13 cellular contexts compared by ENCODE assay signal in genomic region chr15:22099289-22099891, GRCh38. TPM values are rescaled to one million over a fixed set of nuclear protein-coding genes. Genes with fewer than 3 reads are reported as not detected.
A peak's percentile ranks its signal among the peaks of the same experiment; 100 is the strongest.
DNase-seq lines count a peak whose midpoint lies in the region; ATAC-seq, FAIRE-seq and TF ChIP-seq lines count a peak whose summit lies in the region.
"Not testable (repeated sequence)": the region's sequence is repeated elsewhere in the genome, so short reads cannot be mapped to it uniquely, and the experiment has no call there.
"Had no signal": no experiment of that assay in that cellular context is flagged by ENCODE, and none has a peak within 500 bp of the region (broad histone marks: within the 10 kb centered on the region; RNA-seq: fewer than 3 reads in every experiment).

No MANE protein-coding gene starts in this region.

- not testable (repeated sequence) for TF ChIP-seq EP300 in K562 (IDR thresholded peaks at IDR 0.05; ENCODE audit: low read length)

- CTCF ChIA-PET in K562 (lab: Yijun Ruan, JAX; ENCODE audit: low intra/inter-chr PET ratio): not testable (repeated sequence)

- H3K4me1 ChIP-seq in K562 (replicated peaks in 1 of 2; ENCODE audit: control insufficient read depth in 2 of 2, insufficient read depth in 2 of 2, low read length in 2 of 2): not testable (repeated sequence)

- DNase-seq in K562 (ENCODE audit: extremely low read depth in 1 of 4, low spot score in 3 of 4): not testable (repeated sequence)

- in situ Hi-C loops in K562 (cut with MboI): not testable (repeated sequence)

- TF ChIP-seq POLR2A in K562 (conservative IDR thresholded peaks at IDR 0.05): not testable (repeated sequence)

- not testable (repeated sequence) for BruUV-seq in K562 (replicated peaks; lab: Mats Ljungman, UMichigan)

- TF ChIP-seq CTCF in K562 (IDR thresholded peaks at IDR 0.05 in 2 of 3, conservative IDR thresholded peaks at IDR 0.05 in 1 of 3; ENCODE audit: insufficient read depth in 2 of 3, low read depth in 1 of 3, low read length in 3 of 3): not testable (repeated sequence)

- peak; percentile 89 for FAIRE-seq in K562 (lab: Jason Lieb, UNC)

- TF ChIP-seq RAD21 in K562 (CRISPR knock-in tag; conservative IDR thresholded peaks at IDR 0.05 in 1 of 2, IDR thresholded peaks at IDR 0.05 in 1 of 2): not testable (repeated sequence)

- H3K27me3 ChIP-seq in K562 (ENCODE audit: control insufficient read depth in 2 of 2, insufficient read depth in 2 of 2, low read length in 2 of 2): not testable (repeated sequence)

- H3K4me3 ChIP-seq in K562: not testable (repeated sequence)

- H3K79me2 ChIP-seq in K562 (ENCODE audit: control insufficient read depth, insufficient read depth, low read length): not testable (repeated sequence)

- not testable (repeated sequence) for H3K9ac ChIP-seq in K562 (ENCODE audit: insufficient read depth in 1 of 2, low read depth in 2 of 2, low read length in 2 of 2)

- WGBS in K562 (ENCODE audit: insufficient coverage, low coverage, missing lambda C conversion rate): no CpG with 5 or more reads among the region's 17 CpGs

- H4K20me1 ChIP-seq in K562 (replicated peaks; ENCODE audit: control insufficient read depth, insufficient read depth, low read length): not testable (repeated sequence)

- ATAC-seq in GM18508 (IDR thresholded peaks at IDR 0.05; ENCODE audit: insufficient read depth, unreplicated experiment): peak; percentile 58
- peak; percentile 76 for ATAC-seq in GM19328 (IDR thresholded peaks at IDR 0.05; ENCODE audit: unreplicated experiment)
- peak; percentile 83 for ATAC-seq in GM21576 (IDR thresholded peaks at IDR 0.05; ENCODE audit: unreplicated experiment)
- ATAC-seq in HG02884 (IDR thresholded peaks at IDR 0.05; ENCODE audit: unreplicated experiment): peak; percentile 71
- ATAC-seq in HG03159 (IDR thresholded peaks at IDR 0.05; ENCODE audit: unreplicated experiment): peak; percentile 88
- peak; percentile 79 for ATAC-seq in SK-N-SH treated with all-trans-retinoic acid at 6 μM for 48 hours
- ATAC-seq in K562: peak; percentile 99

- H3K9me1 ChIP-seq in K562 (ENCODE audit: control insufficient read depth, insufficient read depth, low read length): not testable (repeated sequence)

- not testable (repeated sequence) for H3K27ac ChIP-seq in K562 (ENCODE audit: extremely low read depth, low read depth, low read length)

- not testable (repeated sequence) for H3K9me3 ChIP-seq in K562 (replicated peaks; ENCODE audit: control insufficient read depth, insufficient read depth, low read depth, low read length)

- not testable (repeated sequence) for H2AFZ ChIP-seq in K562 (ENCODE audit: low read depth, low read length)

- POLR2A ChIA-PET in K562 (lab: Yijun Ruan, JAX): not testable (repeated sequence)

- not testable (repeated sequence) for H3K36me3 ChIP-seq in K562 (ENCODE audit: control insufficient read depth, insufficient read depth, low read length)

- intact Hi-C loops in K562 (cut with micrococcal nuclease): not testable (repeated sequence)

- H3K4me2 ChIP-seq in K562 (ENCODE audit: insufficient read depth, low read length): not testable (repeated sequence)

RNA-seq across cellular contexts. Expression of gene OR4M2, which starts 19.1 kb away (rescaled TPM):
- total RNA-seq in K562 (2011; cell fraction: chromatin; rRNA removed; ENCODE audit: low replicate concordance): not detected in 2 replicates
- total RNA-seq in K562 (2011; cell fraction: nucleolus; rRNA removed): not detected in 2 replicates
- total RNA-seq in K562 (2011; cell fraction: nucleoplasm; rRNA removed): not detected in 2 replicates
- not detected in 2 replicates for total RNA-seq in K562 (2014; rRNA removed)
- not detected in 2 replicates for total RNA-seq in K562 (2014; rRNA removed; fragmentation: Illumina TruSeq; extraction: Trizol)
- total RNA-seq in K562 (2015; rRNA removed; fragmentation: Illumina TruSeq; extraction: Trizol): not detected in 2 replicates
- not detected in 2 replicates for total RNA-seq in K562 (2021)
- polyA plus RNA-seq in K562 (2011; rRNA removed): not detected in 2 replicates
- polyA plus RNA-seq in K562 (2011; cell fraction: cytosol; rRNA removed): not detected in 2 replicates
- polyA plus RNA-seq in K562 (2011; cell fraction: nucleus; rRNA removed): not detected in 2 replicates
- polyA plus RNA-seq in K562 (2012): not detected in 2 replicates
- not detected in 2 replicates for polyA plus RNA-seq in K562 (2014; fragmentation: Illumina TruSeq; extraction: Trizol)
- not detected for polyA plus RNA-seq in K562 (2014; fragmentation: Nextera tagmentation; extraction: Ambion mirVana)
- not detected in 2 replicates for polyA plus RNA-seq in K562 (2014; rRNA removed)
- polyA minus RNA-seq in K562 (2011; rRNA and poly(A)+ RNA removed): not detected in 2 replicates
- polyA minus RNA-seq in K562 (2011; cell fraction: cytosol; rRNA and poly(A)+ RNA removed): not detected in 2 replicates
- polyA minus RNA-seq in K562 (2011; cell fraction: nucleus; rRNA and poly(A)+ RNA removed): not detected in 2 replicates
- total RNA-seq: activated T-helper 2 cell treated with anti-CD3 and anti-CD28 coated beads, Interferon-gamma antibody, Interleukin-2, Interleukin-4, amounts not matched to agents 10 μg/mL and 5 μg/mL and 100 μg/mL, durations not matched to agents 14 hours and 24 hours and 36 hours; IMR-90; left cardiac atrium; MCF 10A; right lobe of liver had no signal
- polyA plus RNA-seq: IMR-90, thymus had no signal
